In genomic region chr16:25014500-25015147, GRCh38 we compare ENCODE assay signal across 2 cellular contexts.
TF ChIP-seq lines count a peak whose summit lies in the region.

No MANE protein-coding gene starts in this region.

TF ChIP-seq in HEK293, 187 proteins besides CTCF, POLR2A, EP300 and RAD21 (continued from another document and continues in another):
- TF ChIP-seq, protein P1, sequence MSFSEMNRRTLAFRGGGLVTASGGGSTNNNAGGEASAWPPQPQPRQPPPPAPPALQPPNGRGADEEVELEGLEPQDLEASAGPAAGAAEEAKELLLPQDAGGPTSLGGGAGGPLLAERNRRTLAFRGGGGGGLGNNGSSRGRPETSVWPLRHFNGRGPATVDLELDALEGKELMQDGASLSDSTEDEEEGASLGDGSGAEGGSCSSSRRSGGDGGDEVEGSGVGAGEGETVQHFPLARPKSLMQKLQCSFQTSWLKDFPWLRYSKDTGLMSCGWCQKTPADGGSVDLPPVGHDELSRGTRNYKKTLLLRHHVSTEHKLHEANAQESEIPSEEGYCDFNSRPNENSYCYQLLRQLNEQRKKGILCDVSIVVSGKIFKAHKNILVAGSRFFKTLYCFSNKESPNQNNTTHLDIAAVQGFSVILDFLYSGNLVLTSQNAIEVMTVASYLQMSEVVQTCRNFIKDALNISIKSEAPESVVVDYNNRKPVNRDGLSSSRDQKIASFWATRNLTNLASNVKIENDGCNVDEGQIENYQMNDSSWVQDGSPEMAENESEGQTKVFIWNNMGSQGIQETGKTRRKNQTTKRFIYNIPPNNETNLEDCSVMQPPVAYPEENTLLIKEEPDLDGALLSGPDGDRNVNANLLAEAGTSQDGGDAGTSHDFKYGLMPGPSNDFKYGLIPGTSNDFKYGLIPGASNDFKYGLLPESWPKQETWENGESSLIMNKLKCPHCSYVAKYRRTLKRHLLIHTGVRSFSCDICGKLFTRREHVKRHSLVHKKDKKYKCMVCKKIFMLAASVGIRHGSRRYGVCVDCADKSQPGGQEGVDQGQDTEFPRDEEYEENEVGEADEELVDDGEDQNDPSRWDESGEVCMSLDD (tag by site-specific recombination; IDR thresholded peaks at IDR 0.05) = no peak
- TF ChIP-seq ZNF549 (tag by site-specific recombination; IDR thresholded peaks at IDR 0.05) (no peak), ZNF274 (IDR thresholded peaks at IDR 0.05; ENCODE audit: low read length) (no peak), ZNF274 (tag by site-specific recombination; IDR thresholded peaks at IDR 0.05; ENCODE audit: borderline replicate concordance) (no peak), ZNF302 (tag by site-specific recombination; IDR thresholded peaks at IDR 0.05; ENCODE audit: low read depth) (no peak), ZSCAN16 (tag by site-specific recombination; IDR thresholded peaks at IDR 0.05) (no peak), ZBTB26 (tag by site-specific recombination; optimal IDR thresholded peaks at IDR 0.05) (peak; percentile 56), ZBTB17 (tag by site-specific recombination; IDR thresholded peaks at IDR 0.05) (peak; percentile 57), FEZF1 (tag by site-specific recombination; IDR thresholded peaks at IDR 0.05) (no peak), ZNF529 (tag by site-specific recombination; IDR thresholded peaks at IDR 0.05; ENCODE audit: insufficient replicate concordance) (no peak), ZNF521 (tag by site-specific recombination; IDR thresholded peaks at IDR 0.05) (no peak), ZNF624 (tag by site-specific recombination; IDR thresholded peaks at IDR 0.05) (no peak), ZNF623 (tag by site-specific recombination; IDR thresholded peaks at IDR 0.05) (no peak), KLF1 (tag by site-specific recombination; IDR thresholded peaks at IDR 0.05) (peak; percentile 68), SCRT1 (tag by site-specific recombination; IDR thresholded peaks at IDR 0.05; ENCODE audit: borderline replicate concordance) (no peak), ZNF175 (tag by site-specific recombination; IDR thresholded peaks at IDR 0.05) (no peak), IKZF3 (tag by site-specific recombination; IDR thresholded peaks at IDR 0.05) (peak; percentile 80), ZNF777 (tag by site-specific recombination; IDR thresholded peaks at IDR 0.05; ENCODE audit: borderline replicate concordance) (no peak), ZNF510 (tag by site-specific recombination; IDR thresholded peaks at IDR 0.05; ENCODE audit: insufficient replicate concordance) (no peak), ZNF558 (tag by site-specific recombination; IDR thresholded peaks at IDR 0.05) (no peak), AEBP2 (tag by site-specific recombination; IDR thresholded peaks at IDR 0.05; ENCODE audit: borderline replicate concordance) (no peak), ZNF560 (tag by site-specific recombination; IDR thresholded peaks at IDR 0.05; ENCODE audit: borderline replicate concordance) (no peak), YY2 (tag by site-specific recombination; IDR thresholded peaks at IDR 0.05) (peak; percentile 65)

TF ChIP-seq in H1, 55 proteins besides CTCF, POLR2A, EP300 and RAD21 (continued from another document):
- peak; percentile 18; the same call in 1 of the 2 replicates for TF ChIP-seq YY1 (IDR thresholded peaks at IDR 0.05; ENCODE audit: low read depth, low read length)
- TF ChIP-seq RBBP5 (IDR thresholded peaks at IDR 0.05; ENCODE audit: borderline replicate concordance, low read depth, low read length) = no peak; the same call in 1 of the 2 replicates
- TF ChIP-seq SAP30 (IDR thresholded peaks at IDR 0.05; ENCODE audit: insufficient read depth, insufficient replicate concordance, low read length) = peak; percentile 59
TF ChIP-seq in H1: peak in this region for 6.
